20 cellular contexts compared by ENCODE assay signal in the genomic region with DNA sequence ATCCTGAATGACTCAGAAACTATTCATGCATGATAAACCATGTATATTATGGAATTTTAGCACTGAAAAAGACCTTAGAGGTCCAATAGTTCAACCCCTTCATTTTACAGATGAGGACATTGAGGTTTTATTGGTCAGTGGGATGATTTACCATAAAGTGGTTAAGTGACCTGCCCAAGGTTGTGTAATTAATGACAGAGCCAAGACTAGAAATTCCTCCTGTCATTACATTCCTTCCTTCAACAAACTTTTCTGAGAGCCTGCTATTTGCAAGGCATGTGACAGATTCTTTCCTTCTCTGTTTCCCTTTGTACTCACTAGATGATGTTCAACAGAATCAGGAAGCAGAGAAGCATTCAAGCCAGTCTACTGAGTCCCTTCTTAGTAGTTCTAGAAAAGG.
DNase-seq lines count a peak whose midpoint lies in the region; ATAC-seq and TF ChIP-seq lines count a peak whose summit lies in the region.
"Had no signal": no experiment of that assay in that cellular context is flagged by ENCODE, and none has a peak within 500 bp of the region (broad histone marks: within the 10 kb centered on the region; RNA-seq: fewer than 3 reads in every experiment).

No MANE protein-coding gene starts in this region.

- ATAC-seq in SK-N-SH treated with all-trans-retinoic acid at 6 μM for 48 hours = no peak
- ATAC-seq in HG03159 (IDR thresholded peaks at IDR 0.05; ENCODE audit: unreplicated experiment) = no peak
- ATAC-seq: activated CD4-positive, CD25-positive, alpha-beta regulatory T cell treated with anti-CD3 and anti-CD28 coated beads, Interleukin-2, amount 50 U/mL, for 24 hours; natural killer cell; stimulated activated memory B cell treated with anti-CD40 and anti-IgM and Interleukin-4, amounts not matched to agents 10 μg/mL and 1 μg/mL and 100 μg/mL, for 72 hours had no signal

- no peaks in the 10 kb centered on the region for H3K9me2 ChIP-seq in SK-N-SH

- H3K9ac ChIP-seq in SK-N-SH (no peak overlapping the region), smooth muscle cell (ENCODE audit: low read depth) (no peak overlapping the region)

- H3K27me3 ChIP-seq in SK-N-SH (ENCODE audit: insufficient read depth) (no peaks in the 10 kb centered on the region), smooth muscle cell (ENCODE audit: low read depth) (no peaks in the 10 kb centered on the region)

- POLR2A ChIA-PET in SK-N-SH (lab: Yijun Ruan, JAX) = no interaction called here

- no peak overlapping the region for H3K27ac ChIP-seq in SK-N-SH (ENCODE audit: low read depth in 2 of 2, low read length in 1 of 2)
- H3K27ac ChIP-seq in smooth muscle cell (ENCODE audit: low read depth) = peak overlapping the region; percentile 77
- H3K27ac ChIP-seq: 22Rv1, C4-2B, lower lobe of right lung had no signal

- H3K4me1 ChIP-seq in SK-N-SH (ENCODE audit: control insufficient read depth in 1 of 2, insufficient read depth in 2 of 2, low read depth in 1 of 2, low read length in 1 of 2) = no peaks in the 10 kb centered on the region
- H3K4me1 ChIP-seq in smooth muscle cell (ENCODE audit: low read depth) = no peaks in the 10 kb centered on the region

- H4K20me1 ChIP-seq in SK-N-SH (ENCODE audit: insufficient read depth) (no peaks in the 10 kb centered on the region), smooth muscle cell (ENCODE audit: low read depth) (no peaks in the 10 kb centered on the region)

- CTCF ChIA-PET in SK-N-SH (lab: Yijun Ruan, JAX) = no interaction called here

- H3F3A ChIP-seq in SK-N-SH (replicated peaks; ENCODE audit: insufficient read depth) = no peaks in the 10 kb centered on the region
- H3F3A ChIP-seq in smooth muscle cell (ENCODE audit: low read depth) = peaks cover 7% of the 10 kb centered on the region

- no peak overlapping the region for H3K4me3 ChIP-seq in SK-N-SH (ENCODE audit: low read depth in 2 of 2, low read length in 1 of 2)
- no peak overlapping the region for H3K4me3 ChIP-seq in smooth muscle cell
- H3K4me3 ChIP-seq: lower lobe of right lung had no signal

- no peak for TF ChIP-seq CTCF in SK-N-SH (IDR thresholded peaks at IDR 0.05)
- no peak for TF ChIP-seq CTCF in smooth muscle cell (IDR thresholded peaks at IDR 0.05; ENCODE audit: borderline replicate concordance, insufficient read depth, poor library complexity, severe bottlenecking)

- DNase-seq in SK-N-SH = no peak
- DNase-seq in astrocyte of the hippocampus (ENCODE audit: low read depth, low spot score) = peak; percentile 81
- peak; percentile 86 for DNase-seq in kidney glomerular epithelial cell (lab: John Stamatoyannopoulos, UW)
- no peak for DNase-seq in smooth muscle cell (lab: John Stamatoyannopoulos, UW; ENCODE audit: unreplicated experiment)
- DNase-seq in DMS114 treated with DMSO at 0.1 percent for 48 hours (lab: John Stamatoyannopoulos, UW; ENCODE audit: unreplicated experiment) = no peak
- no peak for DNase-seq in stimulated activated CD4-positive, alpha-beta T cell treated with anti-CD3 and anti-CD28 coated beads, Interleukin-4, amount 100 ng/mL, for 4 hours
- DNase-seq: endodermal cell, H9, lower lobe of right lung, natural killer cell, NCI-H1436 treated with DMSO at 0.1 percent for 48 hours, NCI-H446, SHP77, T-helper 2 cell had no signal

- no peaks in the 10 kb centered on the region for H3K79me2 ChIP-seq in SK-N-SH (ENCODE audit: insufficient read depth)
- H3K79me2 ChIP-seq in smooth muscle cell (ENCODE audit: low read depth) = no peaks in the 10 kb centered on the region

- H3K9me3 ChIP-seq in SK-N-SH (no peaks in the 10 kb centered on the region), smooth muscle cell (replicated peaks; ENCODE audit: low read depth) (no peaks in the 10 kb centered on the region)
- H3K9me3 ChIP-seq: lower lobe of right lung had no signal

- no peak for TF ChIP-seq EP300 in SK-N-SH (IDR thresholded peaks at IDR 0.05; ENCODE audit: borderline replicate concordance in 1 of 2, low read depth in 1 of 2, low read length in 1 of 2)

- H3K36me3 ChIP-seq in SK-N-SH (replicated peaks in 1 of 2; ENCODE audit: control insufficient read depth in 1 of 2, insufficient read depth in 2 of 2, low read length in 1 of 2) (no peaks in the 10 kb centered on the region), smooth muscle cell (ENCODE audit: low read depth) (no peaks in the 10 kb centered on the region)
- H3K36me3 ChIP-seq: lower lobe of right lung had no signal

- H3K4me2 ChIP-seq in SK-N-SH (no peak overlapping the region), smooth muscle cell (peak overlapping the region; percentile 63)

- H2AFZ ChIP-seq in SK-N-SH (ENCODE audit: low read depth) (no peak overlapping the region), smooth muscle cell (ENCODE audit: low read depth) (no peak overlapping the region)

- no peak for TF ChIP-seq RAD21 in SK-N-SH (IDR thresholded peaks at IDR 0.05; ENCODE audit: low read length)

TF ChIP-seq in SK-N-SH treated with all-trans-retinoic acid at 6 μM for 48 hours, 23 proteins besides CTCF, POLR2A, EP300 and RAD21:
- peak; percentile 62 for TF ChIP-seq ISL1 (CRISPR knock-in tag; IDR thresholded peaks at IDR 0.05)
- TF ChIP-seq ARNTL (CRISPR knock-in tag; IDR thresholded peaks at IDR 0.05; ENCODE audit: borderline replicate concordance, low read depth) = no peak
- TF ChIP-seq, protein P1, sequence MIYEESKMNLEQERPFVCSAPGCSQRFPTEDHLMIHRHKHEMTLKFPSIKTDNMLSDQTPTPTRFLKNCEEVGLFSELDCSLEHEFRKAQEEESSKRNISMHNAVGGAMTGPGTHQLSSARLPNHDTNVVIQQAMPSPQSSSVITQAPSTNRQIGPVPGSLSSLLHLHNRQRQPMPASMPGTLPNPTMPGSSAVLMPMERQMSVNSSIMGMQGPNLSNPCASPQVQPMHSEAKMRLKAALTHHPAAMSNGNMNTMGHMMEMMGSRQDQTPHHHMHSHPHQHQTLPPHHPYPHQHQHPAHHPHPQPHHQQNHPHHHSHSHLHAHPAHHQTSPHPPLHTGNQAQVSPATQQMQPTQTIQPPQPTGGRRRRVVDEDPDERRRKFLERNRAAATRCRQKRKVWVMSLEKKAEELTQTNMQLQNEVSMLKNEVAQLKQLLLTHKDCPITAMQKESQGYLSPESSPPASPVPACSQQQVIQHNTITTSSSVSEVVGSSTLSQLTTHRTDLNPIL (CRISPR knock-in tag; IDR thresholded peaks at IDR 0.05; ENCODE audit: low read depth) = no peak
- TF ChIP-seq, protein P2, sequence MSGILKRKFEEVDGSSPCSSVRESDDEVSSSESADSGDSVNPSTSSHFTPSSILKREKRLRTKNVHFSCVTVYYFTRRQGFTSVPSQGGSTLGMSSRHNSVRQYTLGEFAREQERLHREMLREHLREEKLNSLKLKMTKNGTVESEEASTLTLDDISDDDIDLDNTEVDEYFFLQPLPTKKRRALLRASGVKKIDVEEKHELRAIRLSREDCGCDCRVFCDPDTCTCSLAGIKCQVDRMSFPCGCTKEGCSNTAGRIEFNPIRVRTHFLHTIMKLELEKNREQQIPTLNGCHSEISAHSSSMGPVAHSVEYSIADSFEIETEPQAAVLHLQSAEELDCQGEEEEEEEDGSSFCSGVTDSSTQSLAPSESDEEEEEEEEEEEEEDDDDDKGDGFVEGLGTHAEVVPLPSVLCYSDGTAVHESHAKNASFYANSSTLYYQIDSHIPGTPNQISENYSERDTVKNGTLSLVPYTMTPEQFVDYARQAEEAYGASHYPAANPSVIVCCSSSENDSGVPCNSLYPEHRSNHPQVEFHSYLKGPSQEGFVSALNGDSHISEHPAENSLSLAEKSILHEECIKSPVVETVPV (CRISPR knock-in tag; IDR thresholded peaks at IDR 0.05) = no peak
- no peak for TF ChIP-seq ZFP30 (CRISPR knock-in tag; IDR thresholded peaks at IDR 0.05)
- no peak for TF ChIP-seq ESRRG (CRISPR knock-in tag; IDR thresholded peaks at IDR 0.05)

TF ChIP-seq in SK-N-SH, 30 proteins besides CTCF, POLR2A, EP300 and RAD21 (continues in another document):
- TF ChIP-seq JUND (IDR thresholded peaks at IDR 0.05) = no peak
- TF ChIP-seq, protein P3, sequence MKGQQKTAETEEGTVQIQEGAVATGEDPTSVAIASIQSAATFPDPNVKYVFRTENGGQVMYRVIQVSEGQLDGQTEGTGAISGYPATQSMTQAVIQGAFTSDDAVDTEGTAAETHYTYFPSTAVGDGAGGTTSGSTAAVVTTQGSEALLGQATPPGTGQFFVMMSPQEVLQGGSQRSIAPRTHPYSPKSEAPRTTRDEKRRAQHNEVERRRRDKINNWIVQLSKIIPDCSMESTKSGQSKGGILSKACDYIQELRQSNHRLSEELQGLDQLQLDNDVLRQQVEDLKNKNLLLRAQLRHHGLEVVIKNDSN (IDR thresholded peaks at IDR 0.05; ENCODE audit: borderline replicate concordance, low read depth) = no peak
- TF ChIP-seq, protein P4, sequence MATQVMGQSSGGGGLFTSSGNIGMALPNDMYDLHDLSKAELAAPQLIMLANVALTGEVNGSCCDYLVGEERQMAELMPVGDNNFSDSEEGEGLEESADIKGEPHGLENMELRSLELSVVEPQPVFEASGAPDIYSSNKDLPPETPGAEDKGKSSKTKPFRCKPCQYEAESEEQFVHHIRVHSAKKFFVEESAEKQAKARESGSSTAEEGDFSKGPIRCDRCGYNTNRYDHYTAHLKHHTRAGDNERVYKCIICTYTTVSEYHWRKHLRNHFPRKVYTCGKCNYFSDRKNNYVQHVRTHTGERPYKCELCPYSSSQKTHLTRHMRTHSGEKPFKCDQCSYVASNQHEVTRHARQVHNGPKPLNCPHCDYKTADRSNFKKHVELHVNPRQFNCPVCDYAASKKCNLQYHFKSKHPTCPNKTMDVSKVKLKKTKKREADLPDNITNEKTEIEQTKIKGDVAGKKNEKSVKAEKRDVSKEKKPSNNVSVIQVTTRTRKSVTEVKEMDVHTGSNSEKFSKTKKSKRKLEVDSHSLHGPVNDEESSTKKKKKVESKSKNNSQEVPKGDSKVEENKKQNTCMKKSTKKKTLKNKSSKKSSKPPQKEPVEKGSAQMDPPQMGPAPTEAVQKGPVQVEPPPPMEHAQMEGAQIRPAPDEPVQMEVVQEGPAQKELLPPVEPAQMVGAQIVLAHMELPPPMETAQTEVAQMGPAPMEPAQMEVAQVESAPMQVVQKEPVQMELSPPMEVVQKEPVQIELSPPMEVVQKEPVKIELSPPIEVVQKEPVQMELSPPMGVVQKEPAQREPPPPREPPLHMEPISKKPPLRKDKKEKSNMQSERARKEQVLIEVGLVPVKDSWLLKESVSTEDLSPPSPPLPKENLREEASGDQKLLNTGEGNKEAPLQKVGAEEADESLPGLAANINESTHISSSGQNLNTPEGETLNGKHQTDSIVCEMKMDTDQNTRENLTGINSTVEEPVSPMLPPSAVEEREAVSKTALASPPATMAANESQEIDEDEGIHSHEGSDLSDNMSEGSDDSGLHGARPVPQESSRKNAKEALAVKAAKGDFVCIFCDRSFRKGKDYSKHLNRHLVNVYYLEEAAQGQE (IDR thresholded peaks at IDR 0.05; ENCODE audit: low read depth, low read length) = no peak
- no peak for TF ChIP-seq GABPA (IDR thresholded peaks at IDR 0.05; ENCODE audit: low read depth)

Comparison
In these comparisons a context has a peak if more than half of its experiments do, and no peak if none do; other contexts are left out.
1. DNase-seq: peak in astrocyte of the hippocampus (single experiment) and kidney glomerular epithelial cell (single experiment); none in SK-N-SH (single experiment), smooth muscle cell (single experiment), DMS114 treated with DMSO at 0.1 percent for 48 hours (single experiment) and stimulated activated CD4-positive, alpha-beta T cell treated with anti-CD3 and anti-CD28 coated beads, Interleukin-4, amount 100 ng/mL, for 4 hours (0 of 2).